13 cellular contexts compared by ENCODE assay signal in genomic region chr17:35002876-35003551, GRCh38. TPM values are rescaled to one million over a fixed set of nuclear protein-coding genes. Genes with fewer than 3 reads are reported as not detected.
DNase-seq lines count a peak whose midpoint lies in the region; ATAC-seq, FAIRE-seq and TF ChIP-seq lines count a peak whose summit lies in the region.
"Had no signal": no experiment of that assay in that cellular context is flagged by ENCODE, and none has a peak within 500 bp of the region (broad histone marks: within the 10 kb centered on the region; RNA-seq: fewer than 3 reads in every experiment).

No MANE protein-coding gene starts in this region.

- BruUV-seq in HepG2 (replicated peaks; lab: Mats Ljungman, UMichigan), result no TSS peak

- ATAC-seq in HepG2 (peak; percentile 9; the same call in 1 of the 3 replicates), HG03439 (IDR thresholded peaks at IDR 0.05; ENCODE audit: unreplicated experiment) (no peak)

- TF ChIP-seq EP300 in HepG2 (IDR thresholded peaks at IDR 0.05; ENCODE audit: low read depth in 2 of 2, low read length in 2 of 2) (no peak), HepG2 (CRISPR knock-in tag; IDR thresholded peaks at IDR 0.05; ENCODE audit: borderline replicate concordance) (no peak)

- H3K4me1 Mint-ChIP-seq in chondrocyte (ENCODE audit: low read depth), result peaks cover 22% of the 10 kb centered on the region

- TF ChIP-seq POLR2A in HepG2 (IDR thresholded peaks at IDR 0.05; ENCODE audit: insufficient read depth in 1 of 2, low read depth in 2 of 2, low read length in 2 of 2), result no peak

- H3K9me3 ChIP-seq in AG04450 (ENCODE audit: control insufficient read depth, insufficient read depth, low read length) (no peaks in the 10 kb centered on the region), HepG2 (ENCODE audit: low read length) (no peaks in the 10 kb centered on the region)

- H3K4me3 ChIP-seq in AG04450 (ENCODE audit: low read depth, low read length) (no peak overlapping the region), HepG2 (replicated peaks in 1 of 3; ENCODE audit: insufficient read depth in 1 of 3, low read depth in 2 of 3, low read length in 3 of 3) (no peak overlapping the region)

- no peaks in the 10 kb centered on the region for H3K27me3 ChIP-seq in AG04450 (ENCODE audit: control insufficient read depth, insufficient read depth, low read length)
- no peaks in the 10 kb centered on the region for H3K27me3 ChIP-seq in HepG2 (ENCODE audit: control insufficient read depth in 1 of 2, insufficient read depth in 2 of 2, low read length in 2 of 2)

- in situ Hi-C loops in HepG2 (cut with HindIII; ENCODE audit: extremely low pct_ligation_motif_present, low pct_unique_long_range_greater_than_20kb), result no loop called here

- 96% methylated on average over 15 of the region's 15 CpGs for WGBS in HepG2 (ENCODE audit: low lambda C conversion rate)

- no peak overlapping the region for H2AFZ ChIP-seq in HepG2 (ENCODE audit: low read length)

- H3K4me2 ChIP-seq in HepG2 (ENCODE audit: low read depth, low read length), result no peak overlapping the region

- no peak overlapping the region for H3K9ac ChIP-seq in HepG2 (ENCODE audit: insufficient read depth, low read depth, low read length)

- TF ChIP-seq CTCF in AG04450 (IDR thresholded peaks at IDR 0.05; ENCODE audit: low read depth, low read length) (no peak), chondrocyte (IDR thresholded peaks at IDR 0.05) (no peak), HepG2 (CRISPR knock-in tag; IDR thresholded peaks at IDR 0.05) (no peak)

- H3K4me1 ChIP-seq in HepG2 (ENCODE audit: insufficient read depth, low read length), result no peaks in the 10 kb centered on the region

- POLR2A ChIA-PET in AG04450 (lab: Yijun Ruan, JAX) (interaction anchor here (0.7 to 1.5 kb wide), 4 partner anchors 22 to 125 kb away, joined by 3 to 5 read pairs (median 4); partner anchors contain the start of genes LIG3 and RFFL), HepG2 (lab: Yijun Ruan, JAX) (no interaction called here)

- FAIRE-seq in HepG2 (lab: Jason Lieb, UNC), result no peak
- FAIRE-seq: frontal cortex had no signal

- DNase-seq in AG04450 (ENCODE audit: low read depth, low spot score) (peak; percentile 29), NCI-H226 (peak; percentile 58), chondrocyte (ENCODE audit: low spot score) (no peak), HepG2 (ENCODE audit: low spot score) (no peak), GM19240 (ENCODE audit: insufficient read length, low spot score) (no peak), NCI-H2029 treated with DMSO at 0.1 percent for 48 hours (lab: John Stamatoyannopoulos, UW) (no peak)
- DNase-seq in activated CD4-positive, alpha-beta T cell treated with anti-CD3 and anti-CD28 coated beads, Interleukin-2, amount 50 U/mL, for 1 hour, result no peak
- DNase-seq: activated CD4-positive, alpha-beta T cell treated with anti-CD3 and anti-CD28 coated beads, Interleukin-2, amount 50 U/mL, for 4 hours; activated naive CD4-positive, alpha-beta T cell treated with anti-CD3 and anti-CD28 coated beads for 36 hours; cortex of kidney; SW 1271 had no signal

- peak overlapping the region; percentile 21 for H3K27ac ChIP-seq in AG04450 (ENCODE audit: low read depth, low read length)
- no peak overlapping the region for H3K27ac ChIP-seq in HepG2 (ENCODE audit: extremely low read length, insufficient read depth, low read length)

- peak overlapping the region; percentile 71 for H3K27ac Mint-ChIP-seq in chondrocyte (ENCODE audit: unreplicated experiment)
- H3K27ac Mint-ChIP-seq: activated naive CD4-positive, alpha-beta T cell treated with anti-CD3 and anti-CD28 coated beads for 36 hours had no signal

- H4K20me1 ChIP-seq in HepG2 (ENCODE audit: insufficient read depth, low read length), result no peaks in the 10 kb centered on the region

- intact Hi-C loops in HepG2 (cut with micrococcal nuclease; ENCODE audit: unreplicated experiment), result no loop called here

- no peak for TF ChIP-seq RAD21 in HepG2 (CRISPR knock-in tag; IDR thresholded peaks at IDR 0.05)

- CTCF ChIA-PET in AG04450 (lab: Charles Lee) (no interaction called here), HepG2 (lab: Yijun Ruan, JAX; ENCODE audit: low intra/inter-chr PET ratio, low total read pairs) (no interaction called here)

- no peaks in the 10 kb centered on the region for H3K79me2 ChIP-seq in HepG2 (ENCODE audit: insufficient read depth, low read length)

- no peaks in the 10 kb centered on the region for H3K27me3 Mint-ChIP-seq in chondrocyte (ENCODE audit: low read depth)

- peaks cover 22% of the 10 kb centered on the region for H3K36me3 Mint-ChIP-seq in chondrocyte (ENCODE audit: low read depth)

- no peak overlapping the region for H3K4me3 Mint-ChIP-seq in chondrocyte (ENCODE audit: unreplicated experiment)
- H3K4me3 Mint-ChIP-seq: activated naive CD4-positive, alpha-beta T cell treated with anti-CD3 and anti-CD28 coated beads for 36 hours had no signal

- H3K9me3 Mint-ChIP-seq in chondrocyte (ENCODE audit: low read depth), result no peaks in the 10 kb centered on the region
- H3K9me3 Mint-ChIP-seq: activated naive CD4-positive, alpha-beta T cell treated with anti-CD3 and anti-CD28 coated beads for 36 hours had no signal

- H3K36me3 ChIP-seq in HepG2 (replicated peaks in 1 of 2; ENCODE audit: control insufficient read depth in 1 of 2, insufficient read depth in 2 of 2, low read length in 2 of 2), result peaks cover 18 to 39% of the 10 kb centered on the region in 2 experiments

RNA-seq across cellular contexts. Expression of gene LIG3, which starts 22.7 kb away (rescaled TPM):
- 32.6 and 34.2 TPM in 2 replicates for polyA plus RNA-seq in AG04450 (2011; rRNA removed)
- polyA minus RNA-seq in AG04450 (2011; rRNA and poly(A)+ RNA removed), result 66.7 and 100.0 TPM in 2 replicates
- 26.0 to 40.4 TPM (median 28.8 TPM) in 3 replicates for total RNA-seq in chondrocyte
- 34.5 and 36.2 TPM in 2 replicates for total RNA-seq in HepG2 (2016; rRNA removed; fragmentation: Illumina TruSeq; extraction: Trizol)
- total RNA-seq in HepG2 (2016; cell fraction: cytosol; rRNA removed; fragmentation: Illumina TruSeq; extraction: Trizol; ENCODE audit: low read depth), result 10.9 and 13.1 TPM in 2 replicates
- total RNA-seq in HepG2 (2016; cell fraction: insoluble cytoplasmic fraction; rRNA removed; fragmentation: Illumina TruSeq; extraction: Trizol), result 31.5 and 37.3 TPM in 2 replicates
- 11.5 and 12.7 TPM in 2 replicates for total RNA-seq in HepG2 (2016; cell fraction: membrane; rRNA removed; fragmentation: Illumina TruSeq; extraction: Trizol)
- 48.1 and 52.8 TPM in 2 replicates for total RNA-seq in HepG2 (2016; cell fraction: nucleus; rRNA removed; fragmentation: Illumina TruSeq; extraction: Trizol)
- polyA plus RNA-seq in HepG2 (2011; rRNA removed), result 23.7 and 34.4 TPM in 2 replicates
- polyA plus RNA-seq in HepG2 (2011; cell fraction: cytosol; rRNA removed), result 23.0 and 25.2 TPM in 2 replicates
- 59.1 and 70.4 TPM in 2 replicates for polyA plus RNA-seq in HepG2 (2011; cell fraction: nucleus; rRNA removed)
- polyA plus RNA-seq in HepG2 (2012), result 15.1 and 16.4 TPM in 2 replicates
- 1.9 and 3.1 TPM in 2 replicates for polyA plus RNA-seq in HepG2 (2016; cell fraction: cytosol; fragmentation: Illumina TruSeq; extraction: Trizol; ENCODE audit: low read depth)
- polyA plus RNA-seq in HepG2 (2016; cell fraction: insoluble cytoplasmic fraction; fragmentation: Illumina TruSeq; extraction: Trizol; ENCODE audit: low read depth), result 29.2 and 30.6 TPM in 2 replicates
- polyA plus RNA-seq in HepG2 (2016; cell fraction: membrane; fragmentation: Illumina TruSeq; extraction: Trizol; ENCODE audit: low read depth), result 4.0 and 4.9 TPM in 2 replicates
- polyA plus RNA-seq in HepG2 (2016; cell fraction: nucleus; fragmentation: Illumina TruSeq; extraction: Trizol; ENCODE audit: insufficient read depth, low read depth), result 33.0 and 38.6 TPM in 2 replicates
- polyA minus RNA-seq in HepG2 (2011; rRNA and poly(A)+ RNA removed; ENCODE audit: low replicate concordance), result 99.8 and 102 TPM in 2 replicates
- polyA minus RNA-seq in HepG2 (2011; cell fraction: cytosol; rRNA and poly(A)+ RNA removed), result 35.2 and 41.3 TPM in 2 replicates
- 104 and 116 TPM in 2 replicates for polyA minus RNA-seq in HepG2 (2011; cell fraction: nucleus; rRNA and poly(A)+ RNA removed)

RNA-seq across cellular contexts. Expression of gene ZNF830, which starts 41.7 kb away (rescaled TPM):
- polyA plus RNA-seq in AG04450 (2011; rRNA removed) (6.9 and 9.4 TPM in 2 replicates), HepG2 (2011; rRNA removed) (4.7 and 6.1 TPM in 2 replicates)
- polyA minus RNA-seq in AG04450 (2011; rRNA and poly(A)+ RNA removed), result 6.7 and 7.5 TPM in 2 replicates
- total RNA-seq in chondrocyte (12.0 to 16.0 TPM (median 12.3 TPM) in 3 replicates), HepG2 (2016; rRNA removed; fragmentation: Illumina TruSeq; extraction: Trizol) (18.9 and 19.0 TPM in 2 replicates)
- 3.5 and 3.9 TPM in 2 replicates for total RNA-seq in HepG2 (2016; cell fraction: cytosol; rRNA removed; fragmentation: Illumina TruSeq; extraction: Trizol; ENCODE audit: low read depth)
- 17.2 and 18.6 TPM in 2 replicates for total RNA-seq in HepG2 (2016; cell fraction: insoluble cytoplasmic fraction; rRNA removed; fragmentation: Illumina TruSeq; extraction: Trizol)
- 5.8 and 7.2 TPM in 2 replicates for total RNA-seq in HepG2 (2016; cell fraction: membrane; rRNA removed; fragmentation: Illumina TruSeq; extraction: Trizol)
- 18.9 and 21.8 TPM in 2 replicates for total RNA-seq in HepG2 (2016; cell fraction: nucleus; rRNA removed; fragmentation: Illumina TruSeq; extraction: Trizol)
- 3.6 and 4.0 TPM in 2 replicates for polyA plus RNA-seq in HepG2 (2011; cell fraction: cytosol; rRNA removed)
- 4.6 and 5.1 TPM in 2 replicates for polyA plus RNA-seq in HepG2 (2011; cell fraction: nucleus; rRNA removed)
- 6.4 and 12.1 TPM in 2 replicates for polyA plus RNA-seq in HepG2 (2012)
- 0.97 and 1.7 TPM in 2 replicates for polyA plus RNA-seq in HepG2 (2016; cell fraction: cytosol; fragmentation: Illumina TruSeq; extraction: Trizol; ENCODE audit: low read depth)
- polyA plus RNA-seq in HepG2 (2016; cell fraction: insoluble cytoplasmic fraction; fragmentation: Illumina TruSeq; extraction: Trizol; ENCODE audit: low read depth), result 18.0 and 20.9 TPM in 2 replicates
- 2.2 and 2.7 TPM in 2 replicates for polyA plus RNA-seq in HepG2 (2016; cell fraction: membrane; fragmentation: Illumina TruSeq; extraction: Trizol; ENCODE audit: low read depth)
- 10.6 and 15.1 TPM in 2 replicates for polyA plus RNA-seq in HepG2 (2016; cell fraction: nucleus; fragmentation: Illumina TruSeq; extraction: Trizol; ENCODE audit: insufficient read depth, low read depth)
- 2.3 and 3.0 TPM in 2 replicates for polyA minus RNA-seq in HepG2 (2011; rRNA and poly(A)+ RNA removed; ENCODE audit: low replicate concordance)
- polyA minus RNA-seq in HepG2 (2011; cell fraction: cytosol; rRNA and poly(A)+ RNA removed), result 3.2 and 4.0 TPM in 2 replicates
- 29.1 and 30.5 TPM in 2 replicates for polyA minus RNA-seq in HepG2 (2011; cell fraction: nucleus; rRNA and poly(A)+ RNA removed)

RNA-seq across cellular contexts. Expression of gene CCT6B, which starts 41.8 kb away (rescaled TPM):
- polyA plus RNA-seq in AG04450 (2011; rRNA removed) (1.9 and 2.3 TPM in 2 replicates), HepG2 (2011; rRNA removed) (0.41 and 0.46 TPM in 2 replicates)
- 0.61 and 0.78 TPM in 2 replicates for polyA minus RNA-seq in AG04450 (2011; rRNA and poly(A)+ RNA removed)
- total RNA-seq in chondrocyte (2.1 to 3.0 TPM (median 2.1 TPM) in 3 replicates), HepG2 (2016; rRNA removed; fragmentation: Illumina TruSeq; extraction: Trizol) (1.1 and 1.4 TPM in 2 replicates)
- total RNA-seq in HepG2 (2016; cell fraction: cytosol; rRNA removed; fragmentation: Illumina TruSeq; extraction: Trizol; ENCODE audit: low read depth), result 1.2 and 1.5 TPM in 2 replicates
- 1.1 and 1.6 TPM in 2 replicates for total RNA-seq in HepG2 (2016; cell fraction: insoluble cytoplasmic fraction; rRNA removed; fragmentation: Illumina TruSeq; extraction: Trizol)
- total RNA-seq in HepG2 (2016; cell fraction: membrane; rRNA removed; fragmentation: Illumina TruSeq; extraction: Trizol), result 0.90 and 1.1 TPM in 2 replicates
- total RNA-seq in HepG2 (2016; cell fraction: nucleus; rRNA removed; fragmentation: Illumina TruSeq; extraction: Trizol), result 1.1 and 1.2 TPM in 2 replicates
- 0.19 and 0.29 TPM in 2 replicates for polyA plus RNA-seq in HepG2 (2011; cell fraction: cytosol; rRNA removed)
- 0.31 and 0.64 TPM in 2 replicates for polyA plus RNA-seq in HepG2 (2011; cell fraction: nucleus; rRNA removed)
- 0.52 and 1.4 TPM in 2 replicates for polyA plus RNA-seq in HepG2 (2012)
- 0.50 and 0.62 TPM in 2 replicates for polyA plus RNA-seq in HepG2 (2016; cell fraction: cytosol; fragmentation: Illumina TruSeq; extraction: Trizol; ENCODE audit: low read depth)
- polyA plus RNA-seq in HepG2 (2016; cell fraction: insoluble cytoplasmic fraction; fragmentation: Illumina TruSeq; extraction: Trizol; ENCODE audit: low read depth), result 1.4 and 1.8 TPM in 2 replicates
- 0.81 and 0.93 TPM in 2 replicates for polyA plus RNA-seq in HepG2 (2016; cell fraction: membrane; fragmentation: Illumina TruSeq; extraction: Trizol; ENCODE audit: low read depth)
- 0.77 and 0.94 TPM in 2 replicates for polyA plus RNA-seq in HepG2 (2016; cell fraction: nucleus; fragmentation: Illumina TruSeq; extraction: Trizol; ENCODE audit: insufficient read depth, low read depth)
- polyA minus RNA-seq in HepG2 (2011; rRNA and poly(A)+ RNA removed; ENCODE audit: low replicate concordance), result 0.23 and 0.42 TPM in 2 replicates
- polyA minus RNA-seq in HepG2 (2011; cell fraction: cytosol; rRNA and poly(A)+ RNA removed), result 0.35 and 1.6 TPM in 2 replicates
- 0.90 and 1.2 TPM in 2 replicates for polyA minus RNA-seq in HepG2 (2011; cell fraction: nucleus; rRNA and poly(A)+ RNA removed)

Comparison
In these comparisons a context has a peak if more than half of its experiments do, and no peak if none do; other contexts are left out.
1. DNase-seq: peak in AG04450 (single experiment) and NCI-H226 (single experiment); none in chondrocyte (single experiment), HepG2 (single experiment), GM19240 (single experiment), NCI-H2029 treated with DMSO at 0.1 percent for 48 hours (single experiment) and activated CD4-positive, alpha-beta T cell treated with anti-CD3 and anti-CD28 coated beads, Interleukin-2, amount 50 U/mL, for 1 hour (single experiment).